In genomic region chr6:21665101-21665435, GRCh38 we compare ENCODE assay signal across 9 cellular contexts.
DNase-seq lines count a peak whose midpoint lies in the region; ATAC-seq and TF ChIP-seq lines count a peak whose summit lies in the region.
"Had no signal": no experiment of that assay in that cellular context is flagged by ENCODE, and none has a peak within 500 bp of the region (broad histone marks: within the 10 kb centered on the region; RNA-seq: fewer than 3 reads in every experiment).

No MANE protein-coding gene starts in this region.

- intact Hi-C loops in posterior vena cava (cut with DNase I), result no loop called here

- H3K4me1 ChIP-seq in RWPE2 (ENCODE audit: insufficient read depth, poor library complexity, severe bottlenecking) (no peaks in the 10 kb centered on the region), osteoblast (ENCODE audit: insufficient read depth, low read length) (peaks cover 9% of the 10 kb centered on the region)

- H2AFZ ChIP-seq in osteoblast (ENCODE audit: low read length), result peak overlapping the region; percentile 83

- no peak for TF ChIP-seq CTCF in AG10803 (conservative IDR thresholded peaks at IDR 0.05; ENCODE audit: low read length)
- no peak for TF ChIP-seq CTCF in RWPE2 (IDR thresholded peaks at IDR 0.05; ENCODE audit: poor library complexity, severe bottlenecking)
- no peak for TF ChIP-seq CTCF in foreskin fibroblast (IDR thresholded peaks at IDR 0.05; ENCODE audit: low read depth, low read length)
- TF ChIP-seq CTCF in osteoblast (IDR thresholded peaks at IDR 0.05; ENCODE audit: extremely low read depth, low read depth, low read length), result no peak

- H3K27me3 ChIP-seq in RWPE2 (ENCODE audit: insufficient read depth, poor library complexity, severe bottlenecking) (peaks cover 33% of the 10 kb centered on the region), osteoblast (ENCODE audit: insufficient read depth, low read length) (peaks cover 61% of the 10 kb centered on the region)

- peak overlapping the region; percentile 87 for H3K4me2 ChIP-seq in osteoblast (ENCODE audit: insufficient read depth, low read length)

- DNase-seq in AG10803 (ENCODE audit: low read depth) (no peak), RWPE2 (ENCODE audit: low spot score) (no peak), foreskin fibroblast (peak in 1 of 2 donors; percentile 18), osteoblast (ENCODE audit: insufficient read length, low spot score, missing footprints) (no peak), posterior vena cava (ENCODE audit: low spot score) (no peak)
- DNase-seq in activated naive CD4-positive, alpha-beta T cell treated with Interleukin-2 at 50 U/mL for 16 hours, result no peak
- DNase-seq: stimulated activated CD4-positive, alpha-beta T cell treated with anti-CD3 and anti-CD28 coated beads, Interleukin-2, amount 100 ng/mL, for 48 hours had no signal

- H3K27ac ChIP-seq in RWPE2 (ENCODE audit: poor library complexity, severe bottlenecking) (no peak overlapping the region), osteoblast (ENCODE audit: low read depth, low read length) (no peak overlapping the region)

- ATAC-seq in RWPE2 (ENCODE audit: low read depth) (no peak), GM18858 (IDR thresholded peaks at IDR 0.05; ENCODE audit: unreplicated experiment) (no peak), GM21529 (IDR thresholded peaks at IDR 0.05; ENCODE audit: unreplicated experiment) (no peak)

- H3K4me3 ChIP-seq in AG10803 (ENCODE audit: low read length) (peak overlapping the region; percentile 49), RWPE2 (ENCODE audit: severe bottlenecking) (peak overlapping the region; percentile 28), foreskin fibroblast (ENCODE audit: low read depth in 1 of 2, low read length in 2 of 2) (peak overlapping the region; percentile 40 to 53), osteoblast (ENCODE audit: insufficient read depth, low read length) (peak overlapping the region; percentile 71)

- H3K9me3 ChIP-seq in RWPE2 (ENCODE audit: severe bottlenecking) (no peaks in the 10 kb centered on the region), osteoblast (ENCODE audit: low read depth, low read length) (no peaks in the 10 kb centered on the region)

- H3K79me2 ChIP-seq in osteoblast (ENCODE audit: insufficient read depth, low read length), result no peaks in the 10 kb centered on the region

- H4K20me1 ChIP-seq in osteoblast (ENCODE audit: insufficient read depth, low read length), result no peaks in the 10 kb centered on the region

- no peaks in the 10 kb centered on the region for H3K36me3 ChIP-seq in RWPE2 (ENCODE audit: low read depth)
- H3K36me3 ChIP-seq in osteoblast (ENCODE audit: insufficient read depth, low read length), result no peaks in the 10 kb centered on the region
